1 cellular context compared by ENCODE assay signal in the genomic region with DNA sequence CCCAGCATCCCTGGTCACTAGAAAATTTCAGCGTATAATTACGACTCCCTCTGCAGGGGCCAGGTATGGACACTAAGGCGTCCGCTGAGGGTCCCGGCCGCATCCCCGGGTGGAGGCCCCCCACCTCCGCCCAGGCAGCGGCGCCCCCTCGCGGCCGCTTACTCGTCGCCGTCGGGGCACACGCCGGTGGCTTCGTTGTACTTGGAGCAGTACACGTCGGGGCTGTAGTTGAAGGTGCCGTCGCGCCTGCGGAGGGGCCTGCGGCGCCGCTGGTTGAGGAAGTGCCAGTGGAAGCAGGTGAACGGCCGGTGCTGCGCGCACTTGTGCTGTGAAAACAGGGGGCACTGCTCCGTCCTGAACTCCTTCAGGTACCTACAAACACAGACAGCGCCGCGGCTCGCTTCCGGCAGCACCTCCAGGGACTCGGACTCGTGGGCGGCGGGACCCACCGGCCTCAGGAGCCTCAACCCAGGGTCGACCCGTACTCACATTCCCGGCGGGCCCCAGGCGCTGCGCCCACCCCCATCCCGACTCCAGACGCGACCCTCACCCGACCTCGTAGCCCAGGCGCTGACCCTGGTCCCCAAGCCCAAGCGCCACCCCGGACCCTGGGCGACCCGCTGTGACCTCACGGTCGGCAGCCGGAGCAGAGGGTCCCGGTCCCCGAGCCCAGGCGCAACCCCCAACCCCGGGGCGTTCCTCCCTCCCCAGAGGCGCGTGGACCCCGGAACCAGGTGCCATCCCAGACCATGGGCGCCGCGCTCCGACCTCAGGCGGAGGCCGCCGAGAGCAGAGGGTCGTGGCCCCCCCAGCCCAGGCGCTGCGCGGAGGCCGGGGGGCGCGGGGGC.
A peak's percentile ranks its signal among the peaks of the same experiment; 100 is the strongest.
TF ChIP-seq lines count a peak whose summit lies in the region.

No MANE protein-coding gene starts in this region.

TF ChIP-seq in K562, 482 proteins besides CTCF, POLR2A, EP300 and RAD21 (continued from another document and continues in another):
- TF ChIP-seq, protein P1, sequence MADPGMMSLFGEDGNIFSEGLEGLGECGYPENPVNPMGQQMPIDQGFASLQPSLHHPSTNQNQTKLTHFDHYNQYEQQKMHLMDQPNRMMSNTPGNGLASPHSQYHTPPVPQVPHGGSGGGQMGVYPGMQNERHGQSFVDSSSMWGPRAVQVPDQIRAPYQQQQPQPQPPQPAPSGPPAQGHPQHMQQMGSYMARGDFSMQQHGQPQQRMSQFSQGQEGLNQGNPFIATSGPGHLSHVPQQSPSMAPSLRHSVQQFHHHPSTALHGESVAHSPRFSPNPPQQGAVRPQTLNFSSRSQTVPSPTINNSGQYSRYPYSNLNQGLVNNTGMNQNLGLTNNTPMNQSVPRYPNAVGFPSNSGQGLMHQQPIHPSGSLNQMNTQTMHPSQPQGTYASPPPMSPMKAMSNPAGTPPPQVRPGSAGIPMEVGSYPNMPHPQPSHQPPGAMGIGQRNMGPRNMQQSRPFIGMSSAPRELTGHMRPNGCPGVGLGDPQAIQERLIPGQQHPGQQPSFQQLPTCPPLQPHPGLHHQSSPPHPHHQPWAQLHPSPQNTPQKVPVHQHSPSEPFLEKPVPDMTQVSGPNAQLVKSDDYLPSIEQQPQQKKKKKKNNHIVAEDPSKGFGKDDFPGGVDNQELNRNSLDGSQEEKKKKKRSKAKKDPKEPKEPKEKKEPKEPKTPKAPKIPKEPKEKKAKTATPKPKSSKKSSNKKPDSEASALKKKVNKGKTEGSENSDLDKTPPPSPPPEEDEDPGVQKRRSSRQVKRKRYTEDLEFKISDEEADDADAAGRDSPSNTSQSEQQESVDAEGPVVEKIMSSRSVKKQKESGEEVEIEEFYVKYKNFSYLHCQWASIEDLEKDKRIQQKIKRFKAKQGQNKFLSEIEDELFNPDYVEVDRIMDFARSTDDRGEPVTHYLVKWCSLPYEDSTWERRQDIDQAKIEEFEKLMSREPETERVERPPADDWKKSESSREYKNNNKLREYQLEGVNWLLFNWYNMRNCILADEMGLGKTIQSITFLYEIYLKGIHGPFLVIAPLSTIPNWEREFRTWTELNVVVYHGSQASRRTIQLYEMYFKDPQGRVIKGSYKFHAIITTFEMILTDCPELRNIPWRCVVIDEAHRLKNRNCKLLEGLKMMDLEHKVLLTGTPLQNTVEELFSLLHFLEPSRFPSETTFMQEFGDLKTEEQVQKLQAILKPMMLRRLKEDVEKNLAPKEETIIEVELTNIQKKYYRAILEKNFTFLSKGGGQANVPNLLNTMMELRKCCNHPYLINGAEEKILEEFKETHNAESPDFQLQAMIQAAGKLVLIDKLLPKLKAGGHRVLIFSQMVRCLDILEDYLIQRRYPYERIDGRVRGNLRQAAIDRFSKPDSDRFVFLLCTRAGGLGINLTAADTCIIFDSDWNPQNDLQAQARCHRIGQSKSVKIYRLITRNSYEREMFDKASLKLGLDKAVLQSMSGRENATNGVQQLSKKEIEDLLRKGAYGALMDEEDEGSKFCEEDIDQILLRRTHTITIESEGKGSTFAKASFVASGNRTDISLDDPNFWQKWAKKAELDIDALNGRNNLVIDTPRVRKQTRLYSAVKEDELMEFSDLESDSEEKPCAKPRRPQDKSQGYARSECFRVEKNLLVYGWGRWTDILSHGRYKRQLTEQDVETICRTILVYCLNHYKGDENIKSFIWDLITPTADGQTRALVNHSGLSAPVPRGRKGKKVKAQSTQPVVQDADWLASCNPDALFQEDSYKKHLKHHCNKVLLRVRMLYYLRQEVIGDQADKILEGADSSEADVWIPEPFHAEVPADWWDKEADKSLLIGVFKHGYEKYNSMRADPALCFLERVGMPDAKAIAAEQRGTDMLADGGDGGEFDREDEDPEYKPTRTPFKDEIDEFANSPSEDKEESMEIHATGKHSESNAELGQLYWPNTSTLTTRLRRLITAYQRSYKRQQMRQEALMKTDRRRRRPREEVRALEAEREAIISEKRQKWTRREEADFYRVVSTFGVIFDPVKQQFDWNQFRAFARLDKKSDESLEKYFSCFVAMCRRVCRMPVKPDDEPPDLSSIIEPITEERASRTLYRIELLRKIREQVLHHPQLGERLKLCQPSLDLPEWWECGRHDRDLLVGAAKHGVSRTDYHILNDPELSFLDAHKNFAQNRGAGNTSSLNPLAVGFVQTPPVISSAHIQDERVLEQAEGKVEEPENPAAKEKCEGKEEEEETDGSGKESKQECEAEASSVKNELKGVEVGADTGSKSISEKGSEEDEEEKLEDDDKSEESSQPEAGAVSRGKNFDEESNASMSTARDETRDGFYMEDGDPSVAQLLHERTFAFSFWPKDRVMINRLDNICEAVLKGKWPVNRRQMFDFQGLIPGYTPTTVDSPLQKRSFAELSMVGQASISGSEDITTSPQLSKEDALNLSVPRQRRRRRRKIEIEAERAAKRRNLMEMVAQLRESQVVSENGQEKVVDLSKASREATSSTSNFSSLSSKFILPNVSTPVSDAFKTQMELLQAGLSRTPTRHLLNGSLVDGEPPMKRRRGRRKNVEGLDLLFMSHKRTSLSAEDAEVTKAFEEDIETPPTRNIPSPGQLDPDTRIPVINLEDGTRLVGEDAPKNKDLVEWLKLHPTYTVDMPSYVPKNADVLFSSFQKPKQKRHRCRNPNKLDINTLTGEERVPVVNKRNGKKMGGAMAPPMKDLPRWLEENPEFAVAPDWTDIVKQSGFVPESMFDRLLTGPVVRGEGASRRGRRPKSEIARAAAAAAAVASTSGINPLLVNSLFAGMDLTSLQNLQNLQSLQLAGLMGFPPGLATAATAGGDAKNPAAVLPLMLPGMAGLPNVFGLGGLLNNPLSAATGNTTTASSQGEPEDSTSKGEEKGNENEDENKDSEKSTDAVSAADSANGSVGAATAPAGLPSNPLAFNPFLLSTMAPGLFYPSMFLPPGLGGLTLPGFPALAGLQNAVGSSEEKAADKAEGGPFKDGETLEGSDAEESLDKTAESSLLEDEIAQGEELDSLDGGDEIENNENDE (IDR thresholded peaks at IDR 0.05; ENCODE audit: low read depth, low read length): no peak
- TF ChIP-seq ZC3H4 (CRISPR knock-in tag; IDR thresholded peaks at IDR 0.05; ENCODE audit: borderline replicate concordance) (peak; percentile 66; the same call in 1 of the 2 replicates), CBX8 (IDR thresholded peaks at IDR 0.05; ENCODE audit: borderline replicate concordance, extremely low read depth, low read depth, low read length, poor library complexity, severe bottlenecking) (no peak), TAL1 (IDR thresholded peaks at IDR 0.05) (no peak), SMARCB1 (IDR thresholded peaks at IDR 0.05; ENCODE audit: insufficient read length, low read depth) (no peak), BDP1 (IDR thresholded peaks at IDR 0.05; ENCODE audit: insufficient read depth, insufficient read length) (no peak), SMC3 (conservative IDR thresholded peaks at IDR 0.05; ENCODE audit: insufficient read depth, low read depth, low read length) (0 out of 2 replicates have a peak, but pooled peaks have one; percentile 21), TAF7 (tag; IDR thresholded peaks at IDR 0.05) (no peak), NONO (IDR thresholded peaks at IDR 0.05; ENCODE audit: low read depth in 2 of 2, low read length in 1 of 2) (0 out of 4 replicates have a peak, but pooled peaks of 1 of the 2 experiments have one; percentile 59), ZNF76 (CRISPR knock-in tag; IDR thresholded peaks at IDR 0.05; ENCODE audit: borderline replicate concordance) (no peak), MIER1 (IDR thresholded peaks at IDR 0.05; ENCODE audit: low read depth) (no peak), PHB2 (IDR thresholded peaks at IDR 0.05; ENCODE audit: low read depth) (no peak), MCM7 (IDR thresholded peaks at IDR 0.05) (no peak), MBD2 (IDR thresholded peaks at IDR 0.05; ENCODE audit: borderline replicate concordance, low read depth) (no peak)
- TF ChIP-seq, protein P2, sequence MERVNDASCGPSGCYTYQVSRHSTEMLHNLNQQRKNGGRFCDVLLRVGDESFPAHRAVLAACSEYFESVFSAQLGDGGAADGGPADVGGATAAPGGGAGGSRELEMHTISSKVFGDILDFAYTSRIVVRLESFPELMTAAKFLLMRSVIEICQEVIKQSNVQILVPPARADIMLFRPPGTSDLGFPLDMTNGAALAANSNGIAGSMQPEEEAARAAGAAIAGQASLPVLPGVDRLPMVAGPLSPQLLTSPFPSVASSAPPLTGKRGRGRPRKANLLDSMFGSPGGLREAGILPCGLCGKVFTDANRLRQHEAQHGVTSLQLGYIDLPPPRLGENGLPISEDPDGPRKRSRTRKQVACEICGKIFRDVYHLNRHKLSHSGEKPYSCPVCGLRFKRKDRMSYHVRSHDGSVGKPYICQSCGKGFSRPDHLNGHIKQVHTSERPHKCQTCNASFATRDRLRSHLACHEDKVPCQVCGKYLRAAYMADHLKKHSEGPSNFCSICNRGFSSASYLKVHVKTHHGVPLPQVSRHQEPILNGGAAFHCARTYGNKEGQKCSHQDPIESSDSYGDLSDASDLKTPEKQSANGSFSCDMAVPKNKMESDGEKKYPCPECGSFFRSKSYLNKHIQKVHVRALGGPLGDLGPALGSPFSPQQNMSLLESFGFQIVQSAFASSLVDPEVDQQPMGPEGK (CRISPR knock-in tag; IDR thresholded peaks at IDR 0.05; ENCODE audit: borderline replicate concordance): no peak
- TF ChIP-seq, protein P3, sequence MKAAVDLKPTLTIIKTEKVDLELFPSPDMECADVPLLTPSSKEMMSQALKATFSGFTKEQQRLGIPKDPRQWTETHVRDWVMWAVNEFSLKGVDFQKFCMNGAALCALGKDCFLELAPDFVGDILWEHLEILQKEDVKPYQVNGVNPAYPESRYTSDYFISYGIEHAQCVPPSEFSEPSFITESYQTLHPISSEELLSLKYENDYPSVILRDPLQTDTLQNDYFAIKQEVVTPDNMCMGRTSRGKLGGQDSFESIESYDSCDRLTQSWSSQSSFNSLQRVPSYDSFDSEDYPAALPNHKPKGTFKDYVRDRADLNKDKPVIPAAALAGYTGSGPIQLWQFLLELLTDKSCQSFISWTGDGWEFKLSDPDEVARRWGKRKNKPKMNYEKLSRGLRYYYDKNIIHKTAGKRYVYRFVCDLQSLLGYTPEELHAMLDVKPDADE (conservative IDR thresholded peaks at IDR 0.05; ENCODE audit: control insufficient read depth, low read depth, low read length): no peak
- TF ChIP-seq, protein P4, sequence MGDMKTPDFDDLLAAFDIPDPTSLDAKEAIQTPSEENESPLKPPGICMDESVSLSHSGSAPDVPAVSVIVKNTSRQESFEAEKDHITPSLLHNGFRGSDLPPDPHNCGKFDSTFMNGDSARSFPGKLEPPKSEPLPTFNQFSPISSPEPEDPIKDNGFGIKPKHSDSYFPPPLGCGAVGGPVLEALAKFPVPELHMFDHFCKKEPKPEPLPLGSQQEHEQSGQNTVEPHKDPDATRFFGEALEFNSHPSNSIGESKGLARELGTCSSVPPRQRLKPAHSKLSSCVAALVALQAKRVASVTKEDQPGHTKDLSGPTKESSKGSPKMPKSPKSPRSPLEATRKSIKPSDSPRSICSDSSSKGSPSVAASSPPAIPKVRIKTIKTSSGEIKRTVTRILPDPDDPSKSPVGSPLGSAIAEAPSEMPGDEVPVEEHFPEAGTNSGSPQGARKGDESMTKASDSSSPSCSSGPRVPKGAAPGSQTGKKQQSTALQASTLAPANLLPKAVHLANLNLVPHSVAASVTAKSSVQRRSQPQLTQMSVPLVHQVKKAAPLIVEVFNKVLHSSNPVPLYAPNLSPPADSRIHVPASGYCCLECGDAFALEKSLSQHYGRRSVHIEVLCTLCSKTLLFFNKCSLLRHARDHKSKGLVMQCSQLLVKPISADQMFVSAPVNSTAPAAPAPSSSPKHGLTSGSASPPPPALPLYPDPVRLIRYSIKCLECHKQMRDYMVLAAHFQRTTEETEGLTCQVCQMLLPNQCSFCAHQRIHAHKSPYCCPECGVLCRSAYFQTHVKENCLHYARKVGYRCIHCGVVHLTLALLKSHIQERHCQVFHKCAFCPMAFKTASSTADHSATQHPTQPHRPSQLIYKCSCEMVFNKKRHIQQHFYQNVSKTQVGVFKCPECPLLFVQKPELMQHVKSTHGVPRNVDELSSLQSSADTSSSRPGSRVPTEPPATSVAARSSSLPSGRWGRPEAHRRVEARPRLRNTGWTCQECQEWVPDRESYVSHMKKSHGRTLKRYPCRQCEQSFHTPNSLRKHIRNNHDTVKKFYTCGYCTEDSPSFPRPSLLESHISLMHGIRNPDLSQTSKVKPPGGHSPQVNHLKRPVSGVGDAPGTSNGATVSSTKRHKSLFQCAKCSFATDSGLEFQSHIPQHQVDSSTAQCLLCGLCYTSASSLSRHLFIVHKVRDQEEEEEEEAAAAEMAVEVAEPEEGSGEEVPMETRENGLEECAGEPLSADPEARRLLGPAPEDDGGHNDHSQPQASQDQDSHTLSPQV (IDR thresholded peaks at IDR 0.05): no peak
- TF ChIP-seq, protein P5, sequence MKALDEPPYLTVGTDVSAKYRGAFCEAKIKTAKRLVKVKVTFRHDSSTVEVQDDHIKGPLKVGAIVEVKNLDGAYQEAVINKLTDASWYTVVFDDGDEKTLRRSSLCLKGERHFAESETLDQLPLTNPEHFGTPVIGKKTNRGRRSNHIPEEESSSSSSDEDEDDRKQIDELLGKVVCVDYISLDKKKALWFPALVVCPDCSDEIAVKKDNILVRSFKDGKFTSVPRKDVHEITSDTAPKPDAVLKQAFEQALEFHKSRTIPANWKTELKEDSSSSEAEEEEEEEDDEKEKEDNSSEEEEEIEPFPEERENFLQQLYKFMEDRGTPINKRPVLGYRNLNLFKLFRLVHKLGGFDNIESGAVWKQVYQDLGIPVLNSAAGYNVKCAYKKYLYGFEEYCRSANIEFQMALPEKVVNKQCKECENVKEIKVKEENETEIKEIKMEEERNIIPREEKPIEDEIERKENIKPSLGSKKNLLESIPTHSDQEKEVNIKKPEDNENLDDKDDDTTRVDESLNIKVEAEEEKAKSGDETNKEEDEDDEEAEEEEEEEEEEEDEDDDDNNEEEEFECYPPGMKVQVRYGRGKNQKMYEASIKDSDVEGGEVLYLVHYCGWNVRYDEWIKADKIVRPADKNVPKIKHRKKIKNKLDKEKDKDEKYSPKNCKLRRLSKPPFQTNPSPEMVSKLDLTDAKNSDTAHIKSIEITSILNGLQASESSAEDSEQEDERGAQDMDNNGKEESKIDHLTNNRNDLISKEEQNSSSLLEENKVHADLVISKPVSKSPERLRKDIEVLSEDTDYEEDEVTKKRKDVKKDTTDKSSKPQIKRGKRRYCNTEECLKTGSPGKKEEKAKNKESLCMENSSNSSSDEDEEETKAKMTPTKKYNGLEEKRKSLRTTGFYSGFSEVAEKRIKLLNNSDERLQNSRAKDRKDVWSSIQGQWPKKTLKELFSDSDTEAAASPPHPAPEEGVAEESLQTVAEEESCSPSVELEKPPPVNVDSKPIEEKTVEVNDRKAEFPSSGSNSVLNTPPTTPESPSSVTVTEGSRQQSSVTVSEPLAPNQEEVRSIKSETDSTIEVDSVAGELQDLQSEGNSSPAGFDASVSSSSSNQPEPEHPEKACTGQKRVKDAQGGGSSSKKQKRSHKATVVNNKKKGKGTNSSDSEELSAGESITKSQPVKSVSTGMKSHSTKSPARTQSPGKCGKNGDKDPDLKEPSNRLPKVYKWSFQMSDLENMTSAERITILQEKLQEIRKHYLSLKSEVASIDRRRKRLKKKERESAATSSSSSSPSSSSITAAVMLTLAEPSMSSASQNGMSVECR (CRISPR knock-in tag; IDR thresholded peaks at IDR 0.05): no peak
- TF ChIP-seq, protein P6, sequence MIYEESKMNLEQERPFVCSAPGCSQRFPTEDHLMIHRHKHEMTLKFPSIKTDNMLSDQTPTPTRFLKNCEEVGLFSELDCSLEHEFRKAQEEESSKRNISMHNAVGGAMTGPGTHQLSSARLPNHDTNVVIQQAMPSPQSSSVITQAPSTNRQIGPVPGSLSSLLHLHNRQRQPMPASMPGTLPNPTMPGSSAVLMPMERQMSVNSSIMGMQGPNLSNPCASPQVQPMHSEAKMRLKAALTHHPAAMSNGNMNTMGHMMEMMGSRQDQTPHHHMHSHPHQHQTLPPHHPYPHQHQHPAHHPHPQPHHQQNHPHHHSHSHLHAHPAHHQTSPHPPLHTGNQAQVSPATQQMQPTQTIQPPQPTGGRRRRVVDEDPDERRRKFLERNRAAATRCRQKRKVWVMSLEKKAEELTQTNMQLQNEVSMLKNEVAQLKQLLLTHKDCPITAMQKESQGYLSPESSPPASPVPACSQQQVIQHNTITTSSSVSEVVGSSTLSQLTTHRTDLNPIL (CRISPR knock-in tag; IDR thresholded peaks at IDR 0.05): no peak
